In the genomic region with DNA sequence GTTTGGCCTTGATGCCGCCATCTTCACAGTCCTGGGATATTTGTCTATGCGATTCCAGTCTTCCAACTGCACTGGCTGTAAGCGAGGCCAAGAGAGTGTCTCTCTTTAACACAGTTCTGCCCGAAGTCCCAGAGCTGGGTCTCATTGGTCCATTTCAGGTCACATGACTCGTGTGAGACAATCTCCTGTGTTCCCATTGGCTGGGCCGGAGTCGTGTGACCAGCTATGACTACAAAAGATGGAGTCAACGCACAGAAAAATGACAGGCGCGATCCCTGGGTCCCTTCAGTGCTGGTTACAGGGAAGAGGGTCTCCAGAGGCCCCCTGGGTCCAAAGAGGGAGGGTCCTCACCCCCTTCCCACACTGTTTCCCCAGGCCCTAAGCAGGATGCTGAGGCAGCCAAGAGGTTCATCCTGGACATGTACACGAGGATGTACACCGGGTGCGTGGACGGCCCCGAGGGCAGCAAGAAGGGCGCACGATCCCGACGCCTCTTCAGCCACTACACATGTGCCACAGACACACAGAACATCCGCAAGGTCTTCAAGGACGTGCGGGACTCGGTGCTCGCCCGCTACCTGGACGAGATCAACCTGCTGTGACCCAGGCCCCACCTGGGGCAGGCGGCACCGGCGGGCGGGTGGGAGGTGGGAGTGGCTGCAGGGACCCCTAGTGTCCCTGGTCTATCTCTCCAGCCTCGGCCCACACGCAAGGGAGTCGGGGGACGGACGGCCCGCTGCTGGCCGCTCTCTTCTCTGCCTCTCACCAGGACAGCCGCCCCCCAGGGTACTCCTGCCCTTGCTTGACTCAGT, we compare ENCODE assay signal across 10 cellular contexts.
DNase-seq lines count a peak whose midpoint lies in the region; ATAC-seq and TF ChIP-seq lines count a peak whose summit lies in the region.
"Had no signal": no experiment of that assay in that cellular context is flagged by ENCODE, and none has a peak within 500 bp of the region (broad histone marks: within the 10 kb centered on the region; RNA-seq: fewer than 3 reads in every experiment).

No MANE protein-coding gene starts in this region.

- TF ChIP-seq CTCF in RWPE1 (conservative IDR thresholded peaks at IDR 0.05; ENCODE audit: low read depth) = no peak

- DNase-seq in DMS 273 (lab: John Stamatoyannopoulos, UW; ENCODE audit: unreplicated experiment) (peak; percentile 54), DMS 273 treated with DMSO at 0.1 percent for 48 hours (lab: John Stamatoyannopoulos, UW) (no peak), ELR (ENCODE audit: low read depth) (peak; percentile 56), RWPE1 (ENCODE audit: low spot score) (peak; percentile 79), germinal center (ENCODE audit: low spot score) (peak; percentile 22)

- CTCF ChIA-PET in RWPE1 (lab: Yijun Ruan, JAX) = interaction anchor here (1.1 to 2.7 kb wide), 4 partner anchors 10 to 33 kb away, joined by 3 to 13 read pairs (median 6); no protein-coding TSS in a partner anchor

- POLR2A ChIA-PET in RWPE1 (lab: Yijun Ruan, JAX; ENCODE audit: low non-redundant PET) = no interaction called here

- ATAC-seq in HG03108 (IDR thresholded peaks at IDR 0.05; ENCODE audit: unreplicated experiment) = no peak
- ATAC-seq in HG03159 (IDR thresholded peaks at IDR 0.05; ENCODE audit: unreplicated experiment) = no peak
- ATAC-seq in GM19397 (IDR thresholded peaks at IDR 0.05; ENCODE audit: unreplicated experiment) = no peak

- H3K27ac ChIP-seq in RWPE1 = peak overlapping the region; percentile 60
- H3K27ac ChIP-seq: 22Rv1, HL-60 had no signal
